1 cellular context compared by ENCODE assay signal in the genomic region with DNA sequence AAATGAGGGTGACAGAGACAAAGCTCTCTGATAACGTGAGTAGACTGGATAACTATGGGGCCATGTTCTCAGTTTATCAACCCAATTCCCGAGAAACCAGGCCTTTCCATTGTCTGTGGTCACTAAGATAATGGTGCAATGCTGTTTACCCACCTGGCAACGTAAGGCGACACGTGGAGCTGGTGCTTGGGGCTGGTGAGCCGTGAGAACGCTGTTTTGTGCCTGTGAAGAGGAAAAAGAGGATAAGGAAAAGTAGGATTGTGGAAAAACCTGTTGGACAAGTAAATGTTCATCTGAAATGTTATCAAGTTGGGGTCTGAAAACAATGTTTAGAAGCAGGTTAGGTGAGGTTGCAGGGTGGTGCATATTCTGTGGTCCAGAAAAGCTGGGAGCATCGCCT.
TF ChIP-seq lines count a peak whose summit lies in the region.

No MANE protein-coding gene starts in this region.

TF ChIP-seq in GM23338, 12 proteins besides CTCF, POLR2A, EP300 and RAD21 (continued from another document):
- TF ChIP-seq, protein P1, sequence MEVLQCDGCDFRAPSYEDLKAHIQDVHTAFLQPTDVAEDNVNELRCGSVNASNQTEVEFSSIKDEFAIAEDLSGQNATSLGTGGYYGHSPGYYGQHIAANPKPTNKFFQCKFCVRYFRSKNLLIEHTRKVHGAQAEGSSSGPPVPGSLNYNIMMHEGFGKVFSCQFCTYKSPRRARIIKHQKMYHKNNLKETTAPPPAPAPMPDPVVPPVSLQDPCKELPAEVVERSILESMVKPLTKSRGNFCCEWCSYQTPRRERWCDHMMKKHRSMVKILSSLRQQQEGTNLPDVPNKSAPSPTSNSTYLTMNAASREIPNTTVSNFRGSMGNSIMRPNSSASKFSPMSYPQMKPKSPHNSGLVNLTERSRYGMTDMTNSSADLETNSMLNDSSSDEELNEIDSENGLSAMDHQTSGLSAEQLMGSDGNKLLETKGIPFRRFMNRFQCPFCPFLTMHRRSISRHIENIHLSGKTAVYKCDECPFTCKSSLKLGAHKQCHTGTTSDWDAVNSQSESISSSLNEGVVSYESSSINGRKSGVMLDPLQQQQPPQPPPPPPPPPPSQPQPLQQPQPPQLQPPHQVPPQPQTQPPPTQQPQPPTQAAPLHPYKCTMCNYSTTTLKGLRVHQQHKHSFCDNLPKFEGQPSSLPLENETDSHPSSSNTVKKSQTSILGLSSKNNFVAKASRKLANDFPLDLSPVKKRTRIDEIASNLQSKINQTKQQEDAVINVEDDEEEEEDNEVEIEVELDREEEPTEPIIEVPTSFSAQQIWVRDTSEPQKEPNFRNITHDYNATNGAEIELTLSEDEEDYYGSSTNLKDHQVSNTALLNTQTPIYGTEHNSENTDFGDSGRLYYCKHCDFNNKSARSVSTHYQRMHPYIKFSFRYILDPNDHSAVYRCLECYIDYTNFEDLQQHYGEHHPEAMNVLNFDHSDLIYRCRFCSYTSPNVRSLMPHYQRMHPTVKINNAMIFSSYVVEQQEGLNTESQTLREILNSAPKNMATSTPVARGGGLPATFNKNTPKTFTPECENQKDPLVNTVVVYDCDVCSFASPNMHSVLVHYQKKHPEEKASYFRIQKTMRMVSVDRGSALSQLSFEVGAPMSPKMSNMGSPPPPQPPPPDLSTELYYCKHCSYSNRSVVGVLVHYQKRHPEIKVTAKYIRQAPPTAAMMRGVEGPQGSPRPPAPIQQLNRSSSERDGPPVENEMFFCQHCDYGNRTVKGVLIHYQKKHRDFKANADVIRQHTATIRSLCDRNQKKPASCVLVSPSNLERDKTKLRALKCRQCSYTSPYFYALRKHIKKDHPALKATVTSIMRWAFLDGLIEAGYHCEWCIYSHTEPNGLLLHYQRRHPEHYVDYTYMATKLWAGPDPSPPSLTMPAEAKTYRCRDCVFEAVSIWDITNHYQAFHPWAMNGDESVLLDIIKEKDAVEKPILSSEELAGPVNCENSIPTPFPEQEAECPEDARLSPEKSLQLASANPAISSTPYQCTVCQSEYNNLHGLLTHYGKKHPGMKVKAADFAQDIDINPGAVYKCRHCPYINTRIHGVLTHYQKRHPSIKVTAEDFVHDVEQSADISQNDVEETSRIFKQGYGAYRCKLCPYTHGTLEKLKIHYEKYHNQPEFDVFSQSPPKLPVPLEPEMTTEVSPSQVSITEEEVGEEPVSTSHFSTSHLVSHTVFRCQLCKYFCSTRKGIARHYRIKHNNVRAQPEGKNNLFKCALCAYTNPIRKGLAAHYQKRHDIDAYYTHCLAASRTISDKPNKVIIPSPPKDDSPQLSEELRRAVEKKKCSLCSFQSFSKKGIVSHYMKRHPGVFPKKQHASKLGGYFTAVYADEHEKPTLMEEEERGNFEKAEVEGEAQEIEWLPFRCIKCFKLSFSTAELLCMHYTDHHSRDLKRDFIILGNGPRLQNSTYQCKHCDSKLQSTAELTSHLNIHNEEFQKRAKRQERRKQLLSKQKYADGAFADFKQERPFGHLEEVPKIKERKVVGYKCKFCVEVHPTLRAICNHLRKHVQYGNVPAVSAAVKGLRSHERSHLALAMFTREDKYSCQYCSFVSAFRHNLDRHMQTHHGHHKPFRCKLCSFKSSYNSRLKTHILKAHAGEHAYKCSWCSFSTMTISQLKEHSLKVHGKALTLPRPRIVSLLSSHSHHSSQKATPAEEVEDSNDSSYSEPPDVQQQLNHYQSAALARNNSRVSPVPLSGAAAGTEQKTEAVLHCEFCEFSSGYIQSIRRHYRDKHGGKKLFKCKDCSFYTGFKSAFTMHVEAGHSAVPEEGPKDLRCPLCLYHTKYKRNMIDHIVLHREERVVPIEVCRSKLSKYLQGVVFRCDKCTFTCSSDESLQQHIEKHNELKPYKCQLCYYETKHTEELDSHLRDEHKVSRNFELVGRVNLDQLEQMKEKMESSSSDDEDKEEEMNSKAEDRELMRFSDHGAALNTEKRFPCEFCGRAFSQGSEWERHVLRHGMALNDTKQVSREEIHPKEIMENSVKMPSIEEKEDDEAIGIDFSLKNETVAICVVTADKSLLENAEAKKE (CRISPR knock-in tag; IDR thresholded peaks at IDR 0.05) = no peak
- TF ChIP-seq STAT1 (IDR thresholded peaks at IDR 0.05; ENCODE audit: unreplicated experiment) (no peak), CREB1 (CRISPR knock-in tag; IDR thresholded peaks at IDR 0.05; ENCODE audit: low read depth) (no peak), NANOG (IDR thresholded peaks at IDR 0.05; ENCODE audit: borderline replicate concordance) (no peak)
- TF ChIP-seq, protein P2, sequence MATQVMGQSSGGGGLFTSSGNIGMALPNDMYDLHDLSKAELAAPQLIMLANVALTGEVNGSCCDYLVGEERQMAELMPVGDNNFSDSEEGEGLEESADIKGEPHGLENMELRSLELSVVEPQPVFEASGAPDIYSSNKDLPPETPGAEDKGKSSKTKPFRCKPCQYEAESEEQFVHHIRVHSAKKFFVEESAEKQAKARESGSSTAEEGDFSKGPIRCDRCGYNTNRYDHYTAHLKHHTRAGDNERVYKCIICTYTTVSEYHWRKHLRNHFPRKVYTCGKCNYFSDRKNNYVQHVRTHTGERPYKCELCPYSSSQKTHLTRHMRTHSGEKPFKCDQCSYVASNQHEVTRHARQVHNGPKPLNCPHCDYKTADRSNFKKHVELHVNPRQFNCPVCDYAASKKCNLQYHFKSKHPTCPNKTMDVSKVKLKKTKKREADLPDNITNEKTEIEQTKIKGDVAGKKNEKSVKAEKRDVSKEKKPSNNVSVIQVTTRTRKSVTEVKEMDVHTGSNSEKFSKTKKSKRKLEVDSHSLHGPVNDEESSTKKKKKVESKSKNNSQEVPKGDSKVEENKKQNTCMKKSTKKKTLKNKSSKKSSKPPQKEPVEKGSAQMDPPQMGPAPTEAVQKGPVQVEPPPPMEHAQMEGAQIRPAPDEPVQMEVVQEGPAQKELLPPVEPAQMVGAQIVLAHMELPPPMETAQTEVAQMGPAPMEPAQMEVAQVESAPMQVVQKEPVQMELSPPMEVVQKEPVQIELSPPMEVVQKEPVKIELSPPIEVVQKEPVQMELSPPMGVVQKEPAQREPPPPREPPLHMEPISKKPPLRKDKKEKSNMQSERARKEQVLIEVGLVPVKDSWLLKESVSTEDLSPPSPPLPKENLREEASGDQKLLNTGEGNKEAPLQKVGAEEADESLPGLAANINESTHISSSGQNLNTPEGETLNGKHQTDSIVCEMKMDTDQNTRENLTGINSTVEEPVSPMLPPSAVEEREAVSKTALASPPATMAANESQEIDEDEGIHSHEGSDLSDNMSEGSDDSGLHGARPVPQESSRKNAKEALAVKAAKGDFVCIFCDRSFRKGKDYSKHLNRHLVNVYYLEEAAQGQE (IDR thresholded peaks at IDR 0.05; ENCODE audit: unreplicated experiment) = no peak
